8 cellular contexts compared by ENCODE assay signal in genomic region chr4:67327245-67327860, GRCh38.
A peak's percentile ranks its signal among the peaks of the same experiment; 100 is the strongest.
DNase-seq lines count a peak whose midpoint lies in the region; ATAC-seq, FAIRE-seq and TF ChIP-seq lines count a peak whose summit lies in the region.

No MANE protein-coding gene starts in this region.

- 1% methylated on average over 6 of the region's 6 CpGs for WGBS in HepG2 (ENCODE audit: low lambda C conversion rate)

- no peak overlapping the region for H3K9ac ChIP-seq in HepG2 (ENCODE audit: insufficient read depth, low read depth, low read length)

- no peaks in the 10 kb centered on the region for H3K27me3 ChIP-seq in HepG2 (ENCODE audit: control insufficient read depth in 1 of 2, insufficient read depth in 2 of 2, low read length in 2 of 2)

- CTCF ChIA-PET in HepG2 (lab: Yijun Ruan, JAX; ENCODE audit: low intra/inter-chr PET ratio, low total read pairs): interaction anchor here (1.7 to 3.1 kb wide), 2 partner anchors 205 to 240 kb away, joined by 3 to 22 read pairs; no protein-coding TSS in a partner anchor

- DNase-seq in AG10803 (ENCODE audit: low read depth) (peak; percentile 44), NCI-H146 treated with DMSO at 0.1 percent for 48 hours (lab: John Stamatoyannopoulos, UW; ENCODE audit: unreplicated experiment) (peak; percentile 15), choroid plexus epithelial cell (ENCODE audit: low read depth) (peak; percentile 73), HepG2 (ENCODE audit: low spot score) (peak; percentile 64)
- peak; percentile 18 for DNase-seq in stimulated activated CD8-positive, alpha-beta memory T cell treated with anti-CD3 and anti-CD28 coated beads, Interleukin-12 subunit alpha, Interleukin-12 subunit beta, amount 100 ng/mL, for 1 hour (ENCODE audit: low read depth)

- POLR2A ChIA-PET in HepG2 (lab: Yijun Ruan, JAX): no interaction called here

- FAIRE-seq in TTC549 (lab: Jason Lieb, UNC): peak; percentile 53
- FAIRE-seq in HepG2 (lab: Jason Lieb, UNC): peak; percentile 56

- no peaks in the 10 kb centered on the region for H3K4me1 ChIP-seq in HepG2 (ENCODE audit: insufficient read depth, low read length)

- intact Hi-C loops in HepG2 (cut with micrococcal nuclease; ENCODE audit: unreplicated experiment): loop anchor here (1.0 kb wide), 2 partner anchors 205 to 239 kb away; no protein-coding TSS in a partner anchor

- no peak for TF ChIP-seq POLR2A in HepG2 (IDR thresholded peaks at IDR 0.05; ENCODE audit: insufficient read depth in 1 of 2, low read depth in 2 of 2, low read length in 2 of 2)

- in situ Hi-C loops in HepG2 (cut with HindIII; ENCODE audit: extremely low pct_ligation_motif_present, low pct_unique_long_range_greater_than_20kb): loop anchor here (10.0 kb wide), 1 partner anchor 223 kb away; no protein-coding TSS in a partner anchor

- no TSS peak for BruUV-seq in HepG2 (replicated peaks; lab: Mats Ljungman, UMichigan)

- peak; percentile 67 for TF ChIP-seq RAD21 in HepG2 (CRISPR knock-in tag; IDR thresholded peaks at IDR 0.05)

- H3K36me3 ChIP-seq in HepG2 (replicated peaks in 1 of 2; ENCODE audit: control insufficient read depth in 1 of 2, insufficient read depth in 2 of 2, low read length in 2 of 2): no peaks in the 10 kb centered on the region

- H2AFZ ChIP-seq in HepG2 (ENCODE audit: low read length): no peak overlapping the region

- no peak overlapping the region for H3K27ac ChIP-seq in HepG2 (ENCODE audit: extremely low read length, insufficient read depth, low read length)

- peak; percentile 96 for TF ChIP-seq CTCF in AG10803 (conservative IDR thresholded peaks at IDR 0.05; ENCODE audit: low read length)
- peak; percentile 96 for TF ChIP-seq CTCF in choroid plexus epithelial cell (conservative IDR thresholded peaks at IDR 0.05; ENCODE audit: low read depth, low read length)
- peak; percentile 84 for TF ChIP-seq CTCF in HepG2 (CRISPR knock-in tag; IDR thresholded peaks at IDR 0.05)

- no peak overlapping the region for H3K4me3 ChIP-seq in AG10803 (ENCODE audit: low read length)
- H3K4me3 ChIP-seq in choroid plexus epithelial cell (ENCODE audit: low read depth, low read length): no peak overlapping the region
- no peak overlapping the region for H3K4me3 ChIP-seq in HepG2 (replicated peaks in 1 of 3; ENCODE audit: insufficient read depth in 1 of 3, low read depth in 2 of 3, low read length in 3 of 3)

- H3K9me3 ChIP-seq in HepG2 (ENCODE audit: low read length): no peaks in the 10 kb centered on the region

- no peaks in the 10 kb centered on the region for H4K20me1 ChIP-seq in HepG2 (ENCODE audit: insufficient read depth, low read length)

- TF ChIP-seq EP300 in HepG2 (IDR thresholded peaks at IDR 0.05; ENCODE audit: low read depth in 2 of 2, low read length in 2 of 2): no peak
- no peak for TF ChIP-seq EP300 in HepG2 (CRISPR knock-in tag; IDR thresholded peaks at IDR 0.05; ENCODE audit: borderline replicate concordance)

- ATAC-seq in GM18508 (IDR thresholded peaks at IDR 0.05; ENCODE audit: insufficient read depth, unreplicated experiment) (peak; percentile 97), HG02938 (IDR thresholded peaks at IDR 0.05; ENCODE audit: unreplicated experiment) (peak; percentile 96), HepG2 (peak; percentile 90)

- no peak overlapping the region for H3K4me2 ChIP-seq in HepG2 (ENCODE audit: low read depth, low read length)

- no peaks in the 10 kb centered on the region for H3K79me2 ChIP-seq in HepG2 (ENCODE audit: insufficient read depth, low read length)

TF ChIP-seq in HepG2, 621 proteins besides CTCF, POLR2A, EP300 and RAD21:
- TF ChIP-seq ELF3 (CRISPR knock-in tag; IDR thresholded peaks at IDR 0.05) (0 out of 2 replicates have a peak, but pooled peaks have one; percentile 22), STAG1 (CRISPR knock-in tag; IDR thresholded peaks at IDR 0.05) (peak; percentile 87), SMC3 (IDR thresholded peaks at IDR 0.05; ENCODE audit: low read length) (peak; percentile 67), CREM (IDR thresholded peaks at IDR 0.05) (no peak), CREM (CRISPR knock-in tag; IDR thresholded peaks at IDR 0.05) (no peak)

Comparison
In these comparisons a context has a peak if more than half of its experiments do, and no peak if none do; other contexts are left out.
1. DNase-seq: peak in every context shown above with its lines; median percentile 73 in choroid plexus epithelial cell; 64 in HepG2; 44 in AG10803; 18 in stimulated activated CD8-positive, alpha-beta memory T cell treated with anti-CD3 and anti-CD28 coated beads, Interleukin-12 subunit alpha, Interleukin-12 subunit beta, amount 100 ng/mL, for 1 hour; 15 in NCI-H146 treated with DMSO at 0.1 percent for 48 hours.